ENCODE assay signal across 21 cellular contexts in genomic region chr20:4444404-4444803, GRCh38.
A peak's percentile ranks its signal among the peaks of the same experiment; 100 is the strongest.
DNase-seq lines count a peak whose midpoint lies in the region; ATAC-seq and TF ChIP-seq lines count a peak whose summit lies in the region.
"Had no signal": no experiment of that assay in that cellular context is flagged by ENCODE, and none has a peak within 500 bp of the region (broad histone marks: within the 10 kb centered on the region; RNA-seq: fewer than 3 reads in every experiment).

No MANE protein-coding gene starts in this region.

- TF ChIP-seq CTCF in AG04449 (IDR thresholded peaks at IDR 0.05; ENCODE audit: insufficient read depth, low read length, missing control alignments) = no peak
- TF ChIP-seq CTCF in astrocyte of the cerebellum (IDR thresholded peaks at IDR 0.05; ENCODE audit: low read depth, low read length, missing control alignments) = no peak

- H3K4me3 ChIP-seq in AG04449 (ENCODE audit: low read depth, low read length) (no peak overlapping the region), astrocyte of the cerebellum (ENCODE audit: low read depth, low read length) (no peak overlapping the region)
- H3K4me3 ChIP-seq: SJCRH30, spleen, upper lobe of right lung had no signal

- DNase-seq in AG04449 (ENCODE audit: low read depth, low spot score) = peak; percentile 51
- peak; percentile 84 for DNase-seq in HS-27A (ENCODE audit: low read depth)
- peak; percentile 33 for DNase-seq in astrocyte of the cerebellum (ENCODE audit: low read depth)
- peak; percentile 17 for DNase-seq in inferior parietal cortex (ENCODE audit: extremely low spot score)
- no peak for DNase-seq in NCI-H524 treated with DMSO at 0.1 percent for 48 hours (lab: John Stamatoyannopoulos, UW)
- no peak for DNase-seq in effector CD8-positive, alpha-beta T cell (lab: John Stamatoyannopoulos, UW)
- no peak for DNase-seq in T-helper 1 cell
- DNase-seq: activated CD4-positive, alpha-beta T cell treated with anti-CD3 and anti-CD28 coated beads for 48 hours; activated naive CD4-positive, alpha-beta T cell treated with Interleukin-2 at 50 U/mL for 16 hours; CD4-positive, alpha-beta T cell; DND-41; foreskin melanocyte; naive thymus-derived CD4-positive, alpha-beta T cell; NCI-H1930; NCI-H446 treated with DMSO at 0.1 percent for 48 hours; posterior cingulate gyrus; SJCRH30; spleen; upper lobe of right lung had no signal

- in situ Hi-C loops in astrocyte of the cerebellum (cut with HindIII; ENCODE audit: low sequenced_read_pairs) = no loop called here

- CTCF ChIA-PET in AG04449 (lab: Yijun Ruan, JAX) = no interaction called here

- ATAC-seq in GM21528 (IDR thresholded peaks at IDR 0.05; ENCODE audit: low FRiP score, unreplicated experiment) = no peak
- ATAC-seq: naive thymus-derived CD4-positive, alpha-beta T cell; stimulated activated memory B cell treated with anti-CD40 and anti-IgM and Interleukin-4, amounts not matched to agents 10 μg/mL and 1 μg/mL and 100 μg/mL, for 72 hours; upper lobe of right lung had no signal

- POLR2A ChIA-PET in AG04449 (lab: Yijun Ruan, JAX) = interaction anchor here (0.7 kb wide), 1 partner anchor 8 kb away, joined by 5 read pairs; no protein-coding TSS in a partner anchor

Comparison
In these comparisons a context has a peak if more than half of its experiments do, and no peak if none do; other contexts are left out.
1. DNase-seq: peak in AG04449 (single experiment), HS-27A (single experiment), astrocyte of the cerebellum (single experiment) and inferior parietal cortex (single experiment); none in NCI-H524 treated with DMSO at 0.1 percent for 48 hours (single experiment), effector CD8-positive, alpha-beta T cell (single experiment) and T-helper 1 cell (0 of 5).